In the genomic region with DNA sequence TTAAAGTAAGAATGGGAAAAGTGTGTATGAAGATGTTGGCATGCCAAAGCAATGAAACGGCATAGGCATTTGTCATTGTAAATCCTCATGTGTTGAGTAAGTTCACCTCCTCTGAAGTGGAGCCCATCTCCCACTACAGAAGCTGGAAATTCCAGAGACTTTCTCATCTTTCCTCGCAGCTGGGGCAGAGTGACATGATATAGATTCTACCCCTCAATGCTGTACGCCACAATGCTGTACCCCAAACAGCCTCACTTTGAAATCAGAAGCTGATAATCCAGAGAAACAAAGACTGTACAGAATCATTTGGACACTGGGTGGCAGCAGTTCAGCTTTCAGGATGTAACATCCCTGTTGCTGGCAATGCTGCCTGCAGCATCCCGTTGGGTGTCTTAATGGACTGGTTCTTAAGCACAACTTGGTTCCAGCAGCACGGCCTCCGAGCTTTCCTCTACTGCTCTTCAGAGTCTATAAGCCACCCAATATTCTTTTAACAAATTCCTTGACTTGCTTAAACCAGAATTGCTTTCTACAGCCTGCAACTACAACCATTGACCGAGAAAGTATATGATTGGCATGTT, we compare ENCODE assay signal across 9 cellular contexts. TPM values are rescaled to one million over a fixed set of nuclear protein-coding genes. Genes with fewer than 3 reads are reported as not detected.
DNase-seq lines count a peak whose midpoint lies in the region; ATAC-seq, FAIRE-seq and TF ChIP-seq lines count a peak whose summit lies in the region.
"Had no signal": no experiment of that assay in that cellular context is flagged by ENCODE, and none has a peak within 500 bp of the region (broad histone marks: within the 10 kb centered on the region; RNA-seq: fewer than 3 reads in every experiment).

No MANE protein-coding gene starts in this region.

- H3K27me3 ChIP-seq in SU-DHL-6 (ENCODE audit: low read length) (no peaks in the 10 kb centered on the region), adipocyte (replicated peaks; ENCODE audit: control insufficient read depth, insufficient read depth, low read length) (peaks cover 12% of the 10 kb centered on the region), left ventricle myocardium inferior (ENCODE audit: low read depth) (no peaks in the 10 kb centered on the region)
- H3K27me3 ChIP-seq: neutrophil had no signal

- no peaks in the 10 kb centered on the region for H3K9me3 ChIP-seq in SU-DHL-6 (ENCODE audit: insufficient read depth, low read length)
- no peaks in the 10 kb centered on the region for H3K9me3 ChIP-seq in adipocyte (ENCODE audit: control insufficient read depth, low read length)
- no peaks in the 10 kb centered on the region for H3K9me3 ChIP-seq in left ventricle myocardium inferior (replicated peaks)
- H3K9me3 ChIP-seq: neutrophil had no signal

- no peak overlapping the region for H3K27ac ChIP-seq in SU-DHL-6 (ENCODE audit: low read depth, low read length)
- H3K27ac ChIP-seq in left ventricle myocardium inferior (replicated peaks), result no peak overlapping the region
- H3K27ac ChIP-seq: neutrophil had no signal

- peak; percentile 92 for FAIRE-seq in GM12892 (lab: Jason Lieb, UNC)

- no peaks in the 10 kb centered on the region for H3K36me3 ChIP-seq in SU-DHL-6 (ENCODE audit: low read length)
- peaks cover under 1% of the 10 kb centered on the region for H3K36me3 ChIP-seq in adipocyte (ENCODE audit: control insufficient read depth, insufficient read depth, low read length, severe bottlenecking)
- peaks cover 4% of the 10 kb centered on the region for H3K36me3 ChIP-seq in left ventricle myocardium inferior
- H3K36me3 ChIP-seq: neutrophil had no signal

- H3K4me1 ChIP-seq in adipocyte (ENCODE audit: control insufficient read depth, insufficient read depth, low read length), result peaks cover 3% of the 10 kb centered on the region
- H3K4me1 ChIP-seq in left ventricle myocardium inferior, result no peaks in the 10 kb centered on the region

- no peak for TF ChIP-seq POLR2A in GM12892 (IDR thresholded peaks at IDR 0.05; ENCODE audit: low read depth, low read length)

- no peaks in the 10 kb centered on the region for H3K9me2 ChIP-seq in SU-DHL-6 (replicated peaks; ENCODE audit: insufficient read depth, low read length)

- peak; percentile 47 for DNase-seq in GM12892 (ENCODE audit: insufficient read length)
- DNase-seq in NCI-H1105 treated with DMSO at 0.1 percent for 48 hours (lab: John Stamatoyannopoulos, UW), result peak; percentile 80
- peak; percentile 82 for DNase-seq in adipocyte (ENCODE audit: low read depth)
- DNase-seq in left ventricle myocardium inferior, result peak; percentile 36
- peak; percentile 25 for DNase-seq in skeletal muscle cell (ENCODE audit: low read depth)
- no peak for DNase-seq in mesenteric fat pad (ENCODE audit: low spot score)

- intact Hi-C loops in left ventricle myocardium inferior (cut with micrococcal nuclease), result loop anchor here (5.0 kb wide), 1 partner anchor 60 kb away; no protein-coding TSS in a partner anchor

- no peak overlapping the region for H2AFZ ChIP-seq in SU-DHL-6 (ENCODE audit: low read depth, low read length, severe bottlenecking)

- no peaks in the 10 kb centered on the region for H4K20me1 ChIP-seq in SU-DHL-6 (ENCODE audit: low read depth, low read length)

- no peak overlapping the region for H3K9ac ChIP-seq in SU-DHL-6 (ENCODE audit: low read length)
- no peak overlapping the region for H3K9ac ChIP-seq in adipocyte (ENCODE audit: low read length)

- H3K4me2 ChIP-seq in SU-DHL-6 (ENCODE audit: low read depth, low read length, poor library complexity, severe bottlenecking), result no peak overlapping the region

- ATAC-seq in HG02588 (IDR thresholded peaks at IDR 0.05; ENCODE audit: unreplicated experiment), result peak; percentile 58

- TF ChIP-seq CTCF in SU-DHL-6 (IDR thresholded peaks at IDR 0.05; ENCODE audit: insufficient read depth, low read length, poor library complexity, severe bottlenecking), result peak; percentile 40
- peak; percentile 82 for TF ChIP-seq CTCF in left ventricle myocardium inferior (IDR thresholded peaks at IDR 0.05; ENCODE audit: borderline replicate concordance)

- H3K4me3 ChIP-seq in SU-DHL-6 (ENCODE audit: insufficient read depth, low read length, poor library complexity, severe bottlenecking) (no peak overlapping the region), adipocyte (ENCODE audit: low read length) (no peak overlapping the region), left ventricle myocardium inferior (no peak overlapping the region), skeletal muscle cell (ENCODE audit: low read depth, low read length) (no peak overlapping the region)

- no peaks in the 10 kb centered on the region for H3K79me2 ChIP-seq in SU-DHL-6 (ENCODE audit: insufficient read depth, low read length)

- no peaks in the 10 kb centered on the region for H3F3A ChIP-seq in SU-DHL-6 (ENCODE audit: insufficient read depth)

RNA-seq across cellular contexts. Expression of a gene that starts 18.8 kb away (rescaled TPM):
- polyA plus RNA-seq in GM12892 (2012; ENCODE audit: missing spikeins), result 14.2 TPM
- 3.4 TPM for total RNA-seq in left ventricle myocardium inferior
- 13.6 TPM for total RNA-seq in mesenteric fat pad

RNA-seq across cellular contexts. Expression of a gene that starts 35.8 kb away (rescaled TPM):
- 0.15 TPM for polyA plus RNA-seq in GM12892 (2012; ENCODE audit: missing spikeins)
- total RNA-seq in left ventricle myocardium inferior (2.1 TPM), mesenteric fat pad (2.4 TPM)
